In genomic region chr17:4329838-4330237, GRCh38 we compare ENCODE assay signal across 11 cellular contexts. TPM values are rescaled to one million over a fixed set of nuclear protein-coding genes. Genes with fewer than 3 reads are reported as not detected.
DNase-seq lines count a peak whose midpoint lies in the region; ATAC-seq and TF ChIP-seq lines count a peak whose summit lies in the region.
"Had no signal": no experiment of that assay in that cellular context is flagged by ENCODE, and none has a peak within 500 bp of the region (broad histone marks: within the 10 kb centered on the region; RNA-seq: fewer than 3 reads in every experiment).

No MANE protein-coding gene starts in this region.

- ATAC-seq in HG03521 (IDR thresholded peaks at IDR 0.05; ENCODE audit: unreplicated experiment): no peak
- no peak for ATAC-seq in activated CD8-positive, alpha-beta memory T cell treated with anti-CD3 and anti-CD28 coated beads, Interleukin-2, amount 10 ng/mL, durations not matched to agents 7 days and 5 days
- ATAC-seq in GM18505 (IDR thresholded peaks at IDR 0.05; ENCODE audit: unreplicated experiment): no peak

- no peak overlapping the region for H3K4me3 Mint-ChIP-seq in activated CD8-positive, alpha-beta memory T cell treated with anti-CD3 and anti-CD28 coated beads, Interleukin-2, amount 10 ng/mL, durations not matched to agents 7 days and 5 days
- H3K4me3 Mint-ChIP-seq: activated naive CD4-positive, alpha-beta T cell treated with anti-CD3 and anti-CD28 coated beads, Interleukin-2, amount 10 ng/mL, durations not matched to agents 7 days and 5 days had no signal

- DNase-seq in GM04504 (ENCODE audit: low read depth): peak; percentile 65
- DNase-seq in PC-9: peak; percentile 37 to 96
- DNase-seq in epithelial cell of prostate (ENCODE audit: low read depth, low spot score): peak; percentile 92
- peak; percentile 91 for DNase-seq in renal cortical epithelial cell (ENCODE audit: low read depth)
- DNase-seq in inferior parietal cortex (ENCODE audit: extremely low spot score): no peak
- no peak for DNase-seq in activated CD8-positive, alpha-beta memory T cell treated with anti-CD3 and anti-CD28 coated beads, Interleukin-2, amount 10 ng/mL, durations not matched to agents 7 days and 5 days
- DNase-seq: activated naive CD4-positive, alpha-beta T cell treated with anti-CD3 and anti-CD28 coated beads, Interleukin-2, amount 10 ng/mL, durations not matched to agents 7 days and 5 days; stimulated activated CD8-positive, alpha-beta memory T cell treated with anti-CD3 and anti-CD28 coated beads, Interleukin-4, amount 100 ng/mL, for 48 hours had no signal

- no peaks in the 10 kb centered on the region for H3K27me3 ChIP-seq in PC-9 (ENCODE audit: insufficient read depth, low read depth)

- TF ChIP-seq POLR2A in GM18505 (IDR thresholded peaks at IDR 0.05; ENCODE audit: borderline replicate concordance, extremely low read depth, insufficient read depth, insufficient read length): no peak

- BruUV-seq in PC-9 (replicated peaks; lab: Mats Ljungman, UMichigan): no TSS peak

- H3K27ac ChIP-seq in PC-9: peak overlapping the region; percentile 85
- peak overlapping the region; percentile 98 for H3K27ac ChIP-seq in epithelial cell of prostate
- H3K27ac ChIP-seq: parathyroid adenoma had no signal

- TF ChIP-seq CTCF in PC-9 (conservative IDR thresholded peaks at IDR 0.05): no peak

- peak overlapping the region; percentile 29; the same call in 1 of the 2 replicates for H3K4me3 ChIP-seq in PC-9

- CTCF ChIA-PET in PC-9 (lab: Charles Lee): interaction anchor here (0.6 kb wide), 1 partner anchor 290 kb away, joined by 5 read pairs; no protein-coding TSS in a partner anchor
- CTCF ChIA-PET in activated CD8-positive, alpha-beta memory T cell treated with anti-CD3 and anti-CD28 coated beads, Interleukin-2, amount 10 ng/mL, durations not matched to agents 7 days and 5 days (lab: Charles Lee): interaction anchor here (1.4 kb wide), 1 partner anchor 25 kb away, joined by 4 read pairs; no protein-coding TSS in a partner anchor

- intact Hi-C loops in PC-9 (cut with micrococcal nuclease; ENCODE audit: unreplicated experiment): no loop called here

- H3K36me3 ChIP-seq in PC-9 (ENCODE audit: low read depth): no peaks in the 10 kb centered on the region

- H3K9me3 ChIP-seq in PC-9 (ENCODE audit: insufficient read depth, low read depth): peaks cover 5% of the 10 kb centered on the region; the same call in 1 of the 2 replicates

- peaks cover 23% of the 10 kb centered on the region for H3K4me1 Mint-ChIP-seq in activated CD8-positive, alpha-beta memory T cell treated with anti-CD3 and anti-CD28 coated beads, Interleukin-2, amount 10 ng/mL, durations not matched to agents 7 days and 5 days

- peaks cover 13% of the 10 kb centered on the region for H3K9me3 Mint-ChIP-seq in activated CD8-positive, alpha-beta memory T cell treated with anti-CD3 and anti-CD28 coated beads, Interleukin-2, amount 10 ng/mL, durations not matched to agents 7 days and 5 days (ENCODE audit: low read depth)

- POLR2A ChIA-PET in PC-9 (lab: Charles Lee; ENCODE audit: unreplicated experiment): interaction anchor here (0.6 to 1.2 kb wide), 4 partner anchors 45 to 982 kb away, joined by 5 to 13 read pairs (median 9); no protein-coding TSS in a partner anchor

- peak overlapping the region; percentile 70 for H3K4me2 ChIP-seq in PC-9

- H3K27me3 Mint-ChIP-seq in activated CD8-positive, alpha-beta memory T cell treated with anti-CD3 and anti-CD28 coated beads, Interleukin-2, amount 10 ng/mL, durations not matched to agents 7 days and 5 days: no peaks in the 10 kb centered on the region
- H3K27me3 Mint-ChIP-seq: activated naive CD4-positive, alpha-beta T cell treated with anti-CD3 and anti-CD28 coated beads, Interleukin-2, amount 10 ng/mL, durations not matched to agents 7 days and 5 days had no signal

- no peaks in the 10 kb centered on the region for H3K9me2 ChIP-seq in PC-9 (ENCODE audit: insufficient read depth)

- H3F3A ChIP-seq in PC-9 (ENCODE audit: insufficient read depth, low read depth): peaks cover 80% of the 10 kb centered on the region

- no peak overlapping the region for H3K27ac Mint-ChIP-seq in activated CD8-positive, alpha-beta memory T cell treated with anti-CD3 and anti-CD28 coated beads, Interleukin-2, amount 10 ng/mL, durations not matched to agents 7 days and 5 days

- H4K20me1 ChIP-seq in PC-9 (ENCODE audit: insufficient read depth): peaks cover 50% of the 10 kb centered on the region

- H3K36me3 Mint-ChIP-seq in activated CD8-positive, alpha-beta memory T cell treated with anti-CD3 and anti-CD28 coated beads, Interleukin-2, amount 10 ng/mL, durations not matched to agents 7 days and 5 days: peaks cover 47% of the 10 kb centered on the region

- peaks cover 97% of the 10 kb centered on the region for H3K79me2 ChIP-seq in PC-9 (ENCODE audit: low read depth)

- peaks cover 69% of the 10 kb centered on the region for H3K4me1 ChIP-seq in PC-9 (replicated peaks; ENCODE audit: insufficient read depth)

- no peak overlapping the region for H2AFZ ChIP-seq in PC-9
- H2AFZ ChIP-seq: parathyroid adenoma had no signal

RNA-seq across cellular contexts. Expression of gene UBE2G1, which starts 36.6 kb away (rescaled TPM):
- total RNA-seq in PC-9 (2021) (104 and 111 TPM in 2 replicates), renal cortical epithelial cell (49.5 and 70.1 TPM in 2 replicates)
- 10 to 100 TPM; 77.1 to 83.0 TPM for total RNA-seq in activated CD8-positive, alpha-beta memory T cell treated with anti-CD3 and anti-CD28 coated beads, Interleukin-2, amount 10 ng/mL, durations not matched to agents 7 days and 5 days

Comparison
In these comparisons a context has a peak if more than half of its experiments do, and no peak if none do; other contexts are left out.
1. DNase-seq: peak in GM04504 (single experiment), PC-9 (2 of 2), epithelial cell of prostate (single experiment) and renal cortical epithelial cell (single experiment); none in inferior parietal cortex (single experiment) and activated CD8-positive, alpha-beta memory T cell treated with anti-CD3 and anti-CD28 coated beads, Interleukin-2, amount 10 ng/mL, durations not matched to agents 7 days and 5 days (single experiment).